ENCODE assay signal across 21 cellular contexts in the genomic region with DNA sequence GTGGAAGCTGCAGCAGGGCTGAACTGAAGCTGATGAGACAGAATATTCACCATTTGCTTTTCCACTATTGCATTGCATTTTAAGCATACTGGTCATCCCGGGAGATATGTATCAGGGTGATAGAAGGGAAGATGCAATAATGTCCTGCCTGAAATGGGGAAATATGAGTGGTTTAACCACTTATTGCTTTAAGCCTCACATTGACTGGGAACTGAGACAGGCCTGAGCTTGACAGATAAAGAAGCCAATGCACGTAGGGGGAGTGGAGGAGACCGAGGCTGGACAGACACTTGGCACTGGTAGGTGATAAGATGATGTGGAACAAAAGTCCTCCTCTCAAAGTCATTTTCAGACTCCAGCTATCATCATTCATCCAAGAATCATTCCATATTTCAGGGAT.
"Had no signal": no experiment of that assay in that cellular context is flagged by ENCODE, and none has a peak within 500 bp of the region (broad histone marks: within the 10 kb centered on the region; RNA-seq: fewer than 3 reads in every experiment).

No MANE protein-coding gene starts in this region.

- ATAC-seq: HepG2, Panc1, PC-3 had no signal

- DNase-seq: IMR-90, Kasumi-1, MM.1S, MV-4-11, NCI-H1048, NCI-H1105, NCI-H1417, NCI-H1436 treated with DMSO at 0.1 percent for 48 hours, NCI-H1694, NCI-H187 treated with DMSO at 0.1 percent for 48 hours, NCI-H2029 treated with DMSO at 0.1 percent for 48 hours, NCI-H2171 treated with DMSO at 0.1 percent for 48 hours, NCI-H345, NCI-H524 treated with DMSO at 0.1 percent for 48 hours, NCI-H69, NCI-H774, PC-3, SHP77, SK-N-SH had no signal
